1 cellular context compared by ENCODE assay signal in genomic region chr7:99380823-99381663, GRCh38.
TF ChIP-seq lines count a peak whose summit lies in the region.

No MANE protein-coding gene starts in this region.

TF ChIP-seq in GM12878, 131 proteins besides CTCF, POLR2A, EP300 and RAD21 (continued from another document and continues in another):
- TF ChIP-seq IRF5 (IDR thresholded peaks at IDR 0.05; ENCODE audit: borderline replicate concordance) = no peak
- TF ChIP-seq FOS (IDR thresholded peaks at IDR 0.05; ENCODE audit: borderline replicate concordance, extremely low read depth, insufficient read length) = no peak
- no peak for TF ChIP-seq NR2C1 (IDR thresholded peaks at IDR 0.05)
- TF ChIP-seq RUNX3 (IDR thresholded peaks at IDR 0.05; ENCODE audit: low read length) = no peak
- TF ChIP-seq KAT2A (conservative IDR thresholded peaks at IDR 0.05; ENCODE audit: control insufficient read depth, low read depth, low read length) = no peak
- no peak for TF ChIP-seq KDM1A (IDR thresholded peaks at IDR 0.05; ENCODE audit: borderline replicate concordance)
- TF ChIP-seq CUX1 (IDR thresholded peaks at IDR 0.05; ENCODE audit: insufficient replicate concordance, low read depth, low read length) = no peak
- no peak for TF ChIP-seq STAT3 (IDR thresholded peaks at IDR 0.05; ENCODE audit: low read depth, low read length)
- no peak for TF ChIP-seq ZNF384 (IDR thresholded peaks at IDR 0.05; ENCODE audit: borderline replicate concordance, low read depth, low read length)
- no peak for TF ChIP-seq RCOR1 (conservative IDR thresholded peaks at IDR 0.05; ENCODE audit: low read depth, low read length)
- no peak for TF ChIP-seq TCF7 (IDR thresholded peaks at IDR 0.05; ENCODE audit: borderline replicate concordance)
- TF ChIP-seq SPI1 (IDR thresholded peaks at IDR 0.05; ENCODE audit: borderline replicate concordance, insufficient read depth, low read depth, low read length) = no peak
- no peak; the same call in 1 of the 2 replicates for TF ChIP-seq BACH1 (IDR thresholded peaks at IDR 0.05; ENCODE audit: borderline replicate concordance)
- TF ChIP-seq MEF2B (IDR thresholded peaks at IDR 0.05; ENCODE audit: partially characterized antibody, poor library complexity, severe bottlenecking) = peak; percentile 46
- TF ChIP-seq SUPT20H (IDR thresholded peaks at IDR 0.05; ENCODE audit: borderline replicate concordance, control insufficient read depth, low read depth, low read length) = no peak
- TF ChIP-seq, protein P1, sequence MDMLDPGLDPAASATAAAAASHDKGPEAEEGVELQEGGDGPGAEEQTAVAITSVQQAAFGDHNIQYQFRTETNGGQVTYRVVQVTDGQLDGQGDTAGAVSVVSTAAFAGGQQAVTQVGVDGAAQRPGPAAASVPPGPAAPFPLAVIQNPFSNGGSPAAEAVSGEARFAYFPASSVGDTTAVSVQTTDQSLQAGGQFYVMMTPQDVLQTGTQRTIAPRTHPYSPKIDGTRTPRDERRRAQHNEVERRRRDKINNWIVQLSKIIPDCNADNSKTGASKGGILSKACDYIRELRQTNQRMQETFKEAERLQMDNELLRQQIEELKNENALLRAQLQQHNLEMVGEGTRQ (IDR thresholded peaks at IDR 0.05; ENCODE audit: borderline replicate concordance, low read depth, low read length) = peak; percentile 7; the same call in 1 of the 2 replicates
- TF ChIP-seq JUNB (IDR thresholded peaks at IDR 0.05) = no peak
- TF ChIP-seq TARDBP (IDR thresholded peaks at IDR 0.05; ENCODE audit: borderline replicate concordance) = peak; percentile 86
- no peak for TF ChIP-seq NFXL1 (IDR thresholded peaks at IDR 0.05; ENCODE audit: borderline replicate concordance)
- no peak for TF ChIP-seq SMC3 (IDR thresholded peaks at IDR 0.05; ENCODE audit: borderline replicate concordance, low read length)
- TF ChIP-seq NFIC (IDR thresholded peaks at IDR 0.05; ENCODE audit: low read depth, low read length) = no peak
- TF ChIP-seq, protein P2, sequence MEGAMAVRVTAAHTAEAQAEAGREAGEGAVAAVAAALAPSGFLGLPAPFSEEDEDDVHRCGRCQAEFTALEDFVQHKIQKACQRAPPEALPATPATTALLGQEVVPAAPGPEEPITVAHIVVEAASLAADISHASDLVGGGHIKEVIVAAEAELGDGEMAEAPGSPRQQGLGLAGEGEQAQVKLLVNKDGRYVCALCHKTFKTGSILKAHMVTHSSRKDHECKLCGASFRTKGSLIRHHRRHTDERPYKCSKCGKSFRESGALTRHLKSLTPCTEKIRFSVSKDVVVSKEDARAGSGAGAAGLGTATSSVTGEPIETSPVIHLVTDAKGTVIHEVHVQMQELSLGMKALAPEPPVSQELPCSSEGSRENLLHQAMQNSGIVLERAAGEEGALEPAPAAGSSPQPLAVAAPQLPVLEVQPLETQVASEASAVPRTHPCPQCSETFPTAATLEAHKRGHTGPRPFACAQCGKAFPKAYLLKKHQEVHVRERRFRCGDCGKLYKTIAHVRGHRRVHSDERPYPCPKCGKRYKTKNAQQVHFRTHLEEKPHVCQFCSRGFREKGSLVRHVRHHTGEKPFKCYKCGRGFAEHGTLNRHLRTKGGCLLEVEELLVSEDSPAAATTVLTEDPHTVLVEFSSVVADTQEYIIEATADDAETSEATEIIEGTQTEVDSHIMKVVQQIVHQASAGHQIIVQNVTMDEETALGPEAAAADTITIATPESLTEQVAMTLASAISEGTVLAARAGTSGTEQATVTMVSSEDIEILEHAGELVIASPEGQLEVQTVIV (IDR thresholded peaks at IDR 0.05; ENCODE audit: borderline replicate concordance, partially characterized antibody) = peak; percentile 47
- TF ChIP-seq CREB1 (IDR thresholded peaks at IDR 0.05; ENCODE audit: low read depth) = no peak
- no peak for TF ChIP-seq SREBF1 (IDR thresholded peaks at IDR 0.05; ENCODE audit: low read length)
- TF ChIP-seq CHD2 (IDR thresholded peaks at IDR 0.05; ENCODE audit: borderline replicate concordance, low read depth, low read length) = no peak
- TF ChIP-seq DPF2 (IDR thresholded peaks at IDR 0.05) = peak; percentile 6; the same call in 1 of the 2 replicates
- TF ChIP-seq MEF2A (IDR thresholded peaks at IDR 0.05; ENCODE audit: insufficient read depth, low read depth, low read length) = 0 out of 2 replicates have a peak, but pooled peaks have one; percentile 67
- TF ChIP-seq RBBP5 (conservative IDR thresholded peaks at IDR 0.05) = no peak; the same call in 1 of the 2 replicates
- TF ChIP-seq SRF (IDR thresholded peaks at IDR 0.05; ENCODE audit: low read depth in 2 of 2, low read length in 2 of 2) = peak; percentile 94 to 99
- TF ChIP-seq YY1 (IDR thresholded peaks at IDR 0.05; ENCODE audit: low read depth, low read length) = no peak
- no peak for TF ChIP-seq RB1 (IDR thresholded peaks at IDR 0.05; ENCODE audit: borderline replicate concordance)
- no peak; the same call in 1 of the 2 replicates for TF ChIP-seq IKZF1 (conservative IDR thresholded peaks at IDR 0.05)
- TF ChIP-seq, protein P3, sequence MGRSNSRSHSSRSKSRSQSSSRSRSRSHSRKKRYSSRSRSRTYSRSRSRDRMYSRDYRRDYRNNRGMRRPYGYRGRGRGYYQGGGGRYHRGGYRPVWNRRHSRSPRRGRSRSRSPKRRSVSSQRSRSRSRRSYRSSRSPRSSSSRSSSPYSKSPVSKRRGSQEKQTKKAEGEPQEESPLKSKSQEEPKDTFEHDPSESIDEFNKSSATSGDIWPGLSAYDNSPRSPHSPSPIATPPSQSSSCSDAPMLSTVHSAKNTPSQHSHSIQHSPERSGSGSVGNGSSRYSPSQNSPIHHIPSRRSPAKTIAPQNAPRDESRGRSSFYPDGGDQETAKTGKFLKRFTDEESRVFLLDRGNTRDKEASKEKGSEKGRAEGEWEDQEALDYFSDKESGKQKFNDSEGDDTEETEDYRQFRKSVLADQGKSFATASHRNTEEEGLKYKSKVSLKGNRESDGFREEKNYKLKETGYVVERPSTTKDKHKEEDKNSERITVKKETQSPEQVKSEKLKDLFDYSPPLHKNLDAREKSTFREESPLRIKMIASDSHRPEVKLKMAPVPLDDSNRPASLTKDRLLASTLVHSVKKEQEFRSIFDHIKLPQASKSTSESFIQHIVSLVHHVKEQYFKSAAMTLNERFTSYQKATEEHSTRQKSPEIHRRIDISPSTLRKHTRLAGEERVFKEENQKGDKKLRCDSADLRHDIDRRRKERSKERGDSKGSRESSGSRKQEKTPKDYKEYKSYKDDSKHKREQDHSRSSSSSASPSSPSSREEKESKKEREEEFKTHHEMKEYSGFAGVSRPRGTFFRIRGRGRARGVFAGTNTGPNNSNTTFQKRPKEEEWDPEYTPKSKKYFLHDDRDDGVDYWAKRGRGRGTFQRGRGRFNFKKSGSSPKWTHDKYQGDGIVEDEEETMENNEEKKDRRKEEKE (IDR thresholded peaks at IDR 0.05) = no peak
- no peak; the same call in 1 of the 2 replicates for TF ChIP-seq GATAD2B (conservative IDR thresholded peaks at IDR 0.05; ENCODE audit: low read depth)
- no peak for TF ChIP-seq CEBPB (IDR thresholded peaks at IDR 0.05; ENCODE audit: borderline replicate concordance in 1 of 2, low read depth in 2 of 2, low read length in 2 of 2)
- TF ChIP-seq POU2F2 (IDR thresholded peaks at IDR 0.05; ENCODE audit: borderline replicate concordance, low read depth, low read length) = no peak; the same call in 1 of the 3 replicates
- TF ChIP-seq ZZZ3 (IDR thresholded peaks at IDR 0.05; ENCODE audit: control insufficient read depth, insufficient read length, low read depth) = no peak
- no peak for TF ChIP-seq BCL11A (IDR thresholded peaks at IDR 0.05; ENCODE audit: low read depth, low read length)
- TF ChIP-seq, protein P4, sequence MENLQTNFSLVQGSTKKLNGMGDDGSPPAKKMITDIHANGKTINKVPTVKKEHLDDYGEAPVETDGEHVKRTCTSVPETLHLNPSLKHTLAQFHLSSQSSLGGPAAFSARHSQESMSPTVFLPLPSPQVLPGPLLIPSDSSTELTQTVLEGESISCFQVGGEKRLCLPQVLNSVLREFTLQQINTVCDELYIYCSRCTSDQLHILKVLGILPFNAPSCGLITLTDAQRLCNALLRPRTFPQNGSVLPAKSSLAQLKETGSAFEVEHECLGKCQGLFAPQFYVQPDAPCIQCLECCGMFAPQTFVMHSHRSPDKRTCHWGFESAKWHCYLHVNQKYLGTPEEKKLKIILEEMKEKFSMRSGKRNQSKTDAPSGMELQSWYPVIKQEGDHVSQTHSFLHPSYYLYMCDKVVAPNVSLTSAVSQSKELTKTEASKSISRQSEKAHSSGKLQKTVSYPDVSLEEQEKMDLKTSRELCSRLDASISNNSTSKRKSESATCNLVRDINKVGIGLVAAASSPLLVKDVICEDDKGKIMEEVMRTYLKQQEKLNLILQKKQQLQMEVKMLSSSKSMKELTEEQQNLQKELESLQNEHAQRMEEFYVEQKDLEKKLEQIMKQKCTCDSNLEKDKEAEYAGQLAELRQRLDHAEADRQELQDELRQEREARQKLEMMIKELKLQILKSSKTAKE (IDR thresholded peaks at IDR 0.05; ENCODE audit: low read depth, poor library complexity, severe bottlenecking) = no peak
- TF ChIP-seq ESRRA (IDR thresholded peaks at IDR 0.05; ENCODE audit: low read length) = no peak; the same call in 1 of the 2 replicates
- no peak for TF ChIP-seq RFX5 (IDR thresholded peaks at IDR 0.05; ENCODE audit: low read depth, low read length)
- no peak; the same call in 1 of the 2 replicates for TF ChIP-seq EED (IDR thresholded peaks at IDR 0.05; ENCODE audit: low read depth)
- TF ChIP-seq PBX3 (IDR thresholded peaks at IDR 0.05; ENCODE audit: insufficient replicate concordance, low read depth, low read length) = no peak
- peak; percentile 60 for TF ChIP-seq BCL3 (IDR thresholded peaks at IDR 0.05; ENCODE audit: borderline replicate concordance, insufficient read depth, low read depth, low read length, poor library complexity, severe bottlenecking)
- TF ChIP-seq SIX5 (IDR thresholded peaks at IDR 0.05; ENCODE audit: low read depth, low read length, severe bottlenecking) = no peak
- TF ChIP-seq RAD51 (IDR thresholded peaks at IDR 0.05) = peak; percentile 38
- TF ChIP-seq ATF7 (IDR thresholded peaks at IDR 0.05; ENCODE audit: low read depth) = 0 out of 2 replicates have a peak, but pooled peaks have one; percentile 46
